Comparison of ENCODE assay signal across 20 cellular contexts in the genomic region with DNA sequence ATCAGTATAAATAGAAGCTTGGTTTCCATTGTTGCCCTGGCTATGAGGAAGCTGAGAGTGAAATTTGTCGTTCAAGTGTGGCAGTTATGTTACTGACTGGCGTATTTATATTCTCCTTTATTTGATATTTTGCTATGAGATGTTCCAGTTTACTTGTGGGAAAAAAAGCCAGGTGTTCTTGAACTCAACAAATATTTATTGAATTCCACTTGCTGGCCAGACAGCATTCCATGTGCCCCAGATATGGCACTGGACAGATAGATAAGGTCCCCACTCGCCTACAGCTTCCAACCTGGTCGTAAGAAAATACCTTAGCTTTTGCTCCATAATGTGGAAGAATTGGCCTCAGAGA. TPM values are rescaled to one million over a fixed set of nuclear protein-coding genes. Genes with fewer than 3 reads are reported as not detected.
DNase-seq lines count a peak whose midpoint lies in the region; ATAC-seq and TF ChIP-seq lines count a peak whose summit lies in the region.
"Had no signal": no experiment of that assay in that cellular context is flagged by ENCODE, and none has a peak within 500 bp of the region (broad histone marks: within the 10 kb centered on the region; RNA-seq: fewer than 3 reads in every experiment).

No MANE protein-coding gene starts in this region.

- 49 to 58% methylated on average over 4 of the region's 4 CpGs for WGBS in upper lobe of left lung, 2 donors

- ATAC-seq in left lobe of liver = peak; percentile 65
- peak; percentile 38 to 41 for ATAC-seq in upper lobe of left lung (ENCODE audit: low FRiP score in 2 of 2)
- ATAC-seq in GM21825 (IDR thresholded peaks at IDR 0.05; ENCODE audit: unreplicated experiment) = no peak

- peaks cover 0 to 30% (median 24%) of the 10 kb centered on the region in 4 donors for H3K4me1 ChIP-seq in upper lobe of left lung
- H3K4me1 ChIP-seq: BLaER1, tibial nerve had no signal

- no peaks in the 10 kb centered on the region for H3K27me3 ChIP-seq in upper lobe of left lung
- H3K27me3 ChIP-seq: BLaER1, tibial nerve had no signal

- no peaks in the 10 kb centered on the region for H3K9me3 ChIP-seq in upper lobe of left lung

- peak in 1 of 4 donors; percentile 14 for TF ChIP-seq EP300 in upper lobe of left lung (IDR thresholded peaks at IDR 0.05)

- no peak overlapping the region for H3K4me3 ChIP-seq in upper lobe of left lung
- H3K4me3 ChIP-seq: BLaER1, tibial nerve had no signal

- TF ChIP-seq CTCF in upper lobe of left lung (IDR thresholded peaks at IDR 0.05) = no peak

- DNase-seq in NOMO-1 (lab: John Stamatoyannopoulos, UW; ENCODE audit: unreplicated experiment in 2 of 2) = peak; percentile 36 to 49
- DNase-seq in NOMO-1 treated with dmso at 0.1 percent for 144 hours (lab: John Stamatoyannopoulos, UW; ENCODE audit: unreplicated experiment) = no peak
- DNase-seq in NOMO-1 treated with DMSO at 0.1 percent for 48 hours (lab: John Stamatoyannopoulos, UW; ENCODE audit: unreplicated experiment) = peak; percentile 39
- DNase-seq in left lobe of liver (ENCODE audit: low spot score) = no peak
- DNase-seq in upper lobe of left lung = peak in 1 of 2 donors; percentile 36
- no peak for DNase-seq in HuH-7.5 (ENCODE audit: low spot score)
- DNase-seq in stimulated activated CD4-positive, alpha-beta T cell treated with anti-CD3 and anti-CD28 coated beads, Interleukin-4, amount 100 ng/mL, for 24 hours = no peak
- DNase-seq: activated CD4-positive, alpha-beta T cell treated with anti-CD3 and anti-CD28 coated beads, Interleukin-2, amount 50 U/mL, for 4 hours; activated CD8-positive, alpha-beta memory T cell treated with anti-CD3 and anti-CD28 coated beads, Interleukin-2, amount 50 U/mL, for 48 hours; activated effector memory CD4-positive, alpha-beta T cell treated with anti-CD3 and anti-CD28 coated beads, Interleukin-2, amount 50 U/mL, for 16 hours; activated naive CD8-positive, alpha-beta T cell treated with anti-CD3 and anti-CD28 coated beads, Interleukin-2, amount 50 U/mL, for 24 hours; effector CD8-positive, alpha-beta T cell; foreskin melanocyte; NCI-H1105 treated with DMSO at 0.1 percent for 48 hours; NCI-H2107; NCI-H524; small intestine had no signal

- H3K36me3 ChIP-seq in upper lobe of left lung = no peaks in the 10 kb centered on the region
- H3K36me3 ChIP-seq: tibial nerve had no signal

- no peak for TF ChIP-seq POLR2A in upper lobe of left lung (IDR thresholded peaks at IDR 0.05)

- peak overlapping the region; percentile 7 to 77 (median 72) for H3K27ac ChIP-seq in upper lobe of left lung
- H3K27ac ChIP-seq: BLaER1, tibial nerve had no signal

RNA-seq across cellular contexts. Expression of a gene that starts 44.7 kb away (rescaled TPM):
- total RNA-seq in left lobe of liver = 22.3 TPM
- total RNA-seq in upper lobe of left lung = 100 to 1,000 TPM; 148 to 491 (median 300) TPM

Comparison
In these comparisons a context has a peak if more than half of its experiments do, and no peak if none do; other contexts are left out.
1. DNase-seq: peak in NOMO-1 (2 of 2) and NOMO-1 treated with DMSO at 0.1 percent for 48 hours (single experiment); none in NOMO-1 treated with dmso at 0.1 percent for 144 hours (single experiment), left lobe of liver (single experiment), HuH-7.5 (single experiment) and stimulated activated CD4-positive, alpha-beta T cell treated with anti-CD3 and anti-CD28 coated beads, Interleukin-4, amount 100 ng/mL, for 24 hours (single experiment).